ENCODE assay signal across 1 cellular context in genomic region chr1:174158767-174159252, GRCh38.
TF ChIP-seq lines count a peak whose summit lies in the region.

No MANE protein-coding gene starts in this region.

TF ChIP-seq in HepG2, 621 proteins besides CTCF, POLR2A, EP300 and RAD21 (continued from another document):
- 0 out of 2 replicates have a peak, but pooled peaks have one; percentile 33 for TF ChIP-seq ZNF142 (CRISPR knock-in tag; IDR thresholded peaks at IDR 0.05)
- no peak for TF ChIP-seq ZEB1 (IDR thresholded peaks at IDR 0.05; ENCODE audit: insufficient replicate concordance, low read depth)
- TF ChIP-seq ZNF83 (CRISPR knock-in tag; IDR thresholded peaks at IDR 0.05; ENCODE audit: borderline replicate concordance): no peak
- TF ChIP-seq MLX (CRISPR knock-in tag; IDR thresholded peaks at IDR 0.05): no peak
- 0 out of 2 replicates have a peak, but pooled peaks have one; percentile 46 for TF ChIP-seq ZFP82 (CRISPR knock-in tag; IDR thresholded peaks at IDR 0.05; ENCODE audit: borderline replicate concordance)
- 0 out of 2 replicates have a peak, but pooled peaks have one; percentile 16 for TF ChIP-seq ZMAT3 (CRISPR knock-in tag; conservative IDR thresholded peaks at IDR 0.05)
- TF ChIP-seq PATZ1 (CRISPR knock-in tag; IDR thresholded peaks at IDR 0.05): peak; percentile 67; the same call in 1 of the 2 replicates
- TF ChIP-seq ZNF552 (CRISPR knock-in tag; IDR thresholded peaks at IDR 0.05; ENCODE audit: borderline replicate concordance): no peak
- peak; percentile 13; the same call in 1 of the 2 replicates for TF ChIP-seq CCDC6 (CRISPR knock-in tag; IDR thresholded peaks at IDR 0.05)
- TF ChIP-seq REST (IDR thresholded peaks at IDR 0.05; ENCODE audit: borderline replicate concordance in 1 of 2, low read depth in 1 of 2, low read length in 2 of 2): 0 out of 4 replicates have a peak, but pooled peaks of 1 of the 2 experiments have one; percentile 3
